17 cellular contexts compared by ENCODE assay signal in genomic region chr9:135376511-135377173, GRCh38.
"Had no signal": no experiment of that assay in that cellular context is flagged by ENCODE, and none has a peak within 500 bp of the region (broad histone marks: within the 10 kb centered on the region; RNA-seq: fewer than 3 reads in every experiment).

No MANE protein-coding gene starts in this region.

- H3K27me3 ChIP-seq: hepatocyte, neural progenitor cell, ovary, thyroid gland had no signal

- H3K36me3 ChIP-seq: breast epithelium, neural progenitor cell, ovary, thyroid gland had no signal

- H3K27ac ChIP-seq: breast epithelium, hepatocyte, neural progenitor cell, ovary, thyroid gland had no signal

- DNase-seq: activated CD4-positive, alpha-beta T cell treated with anti-CD3 and anti-CD28 coated beads for 4 hours; activated CD8-positive, alpha-beta memory T cell treated with anti-CD3 and anti-CD28 coated beads, Interleukin-2, amount 50 U/mL, for 48 hours; activated CD8-positive, alpha-beta T cell treated with anti-CD3 and anti-CD28 coated beads, Interleukin-2, amount 10 ng/mL, durations not matched to agents 7 days and 5 days; activated gamma-delta T cell treated with Interleukin-2 at 50 U/mL for 16 hours; activated naive CD8-positive, alpha-beta T cell treated with anti-CD3 and anti-CD28 coated beads, Interleukin-2, amount 10 ng/mL, durations not matched to agents 7 days and 5 days; erythroblast; islet precursor cell; naive B cell; ovary; T-helper 17 cell; thyroid gland had no signal

- H3K9me3 ChIP-seq: breast epithelium, ovary, thyroid gland had no signal

- H3K4me3 ChIP-seq: breast epithelium, hepatocyte, lung, neural progenitor cell, ovary, thyroid gland had no signal

- ATAC-seq: activated CD8-positive, alpha-beta T cell treated with anti-CD3 and anti-CD28 coated beads, Interleukin-2, amount 10 ng/mL, durations not matched to agents 7 days and 5 days; stimulated activated effector memory CD8-positive, alpha-beta T cell treated with anti-CD3 and anti-CD28 coated beads, Interleukin-12 subunit alpha, Interleukin-12 subunit beta, amount 100 ng/mL, for 72 hours; T-helper 17 cell; WTC11 had no signal

- H3K9ac ChIP-seq: neural progenitor cell had no signal

- H2AFZ ChIP-seq: hepatocyte, neural progenitor cell had no signal

- H3K4me2 ChIP-seq: hepatocyte, neural progenitor cell had no signal

- H3K4me1 ChIP-seq: breast epithelium, neural progenitor cell, thyroid gland had no signal
